In the genomic region with DNA sequence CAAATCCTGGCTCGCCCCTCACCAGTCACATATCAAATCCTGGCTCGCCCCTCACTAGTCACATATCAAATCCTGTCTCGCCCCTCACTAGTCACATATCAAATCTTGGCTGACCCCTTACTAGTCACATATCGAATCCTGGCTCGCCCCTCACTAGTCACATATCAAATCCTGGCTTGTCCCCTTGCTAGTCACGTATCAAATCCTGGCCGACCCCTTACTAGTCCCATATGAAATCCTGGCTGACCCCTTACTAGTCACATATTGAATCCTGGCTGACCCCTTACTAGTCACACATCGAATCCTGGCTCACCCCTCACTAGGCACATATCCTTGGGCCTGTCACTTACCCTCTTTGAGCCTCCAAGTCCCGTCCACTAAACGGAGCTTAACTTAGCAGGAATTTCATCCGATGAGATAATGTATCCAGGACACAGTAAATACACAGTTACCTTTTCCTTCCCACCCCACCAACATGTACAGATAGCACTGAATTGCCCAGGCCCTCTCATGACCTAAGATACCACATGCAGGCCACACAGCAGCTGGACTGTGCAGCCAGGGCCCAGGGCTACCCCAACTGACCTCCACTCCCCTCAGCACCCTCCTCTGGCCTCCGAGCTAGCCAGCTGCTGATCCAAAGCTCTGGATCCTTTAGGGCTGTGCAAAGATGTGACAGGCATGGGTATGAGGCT, we compare ENCODE assay signal across 26 cellular contexts.
DNase-seq lines count a peak whose midpoint lies in the region; ATAC-seq and TF ChIP-seq lines count a peak whose summit lies in the region.
"Had no signal": no experiment of that assay in that cellular context is flagged by ENCODE, and none has a peak within 500 bp of the region (broad histone marks: within the 10 kb centered on the region; RNA-seq: fewer than 3 reads in every experiment).

No MANE protein-coding gene starts in this region.

- no peak for TF ChIP-seq CTCF in AG04450 (IDR thresholded peaks at IDR 0.05; ENCODE audit: low read depth, low read length)
- no peak for TF ChIP-seq CTCF in psoas muscle (IDR thresholded peaks at IDR 0.05)

- WGBS in psoas muscle, 3 donors, result 67 to 78% (median 70%) methylated on average over 12 of the region's 12 CpGs

- H3K4me1 ChIP-seq in SJSA1 (replicated peaks), result peaks cover 29% of the 10 kb centered on the region
- H3K4me1 ChIP-seq in psoas muscle, result peaks cover 25% of the 10 kb centered on the region
- H3K4me1 ChIP-seq: colonic mucosa had no signal

- CTCF ChIA-PET in AG04450 (lab: Charles Lee), result no interaction called here

- DNase-seq in AG04450 (ENCODE audit: low read depth, low spot score) (no peak), SJSA1 (ENCODE audit: low read depth in 1 of 2, low spot score in 2 of 2) (peak in 1 of 2 experiments; percentile 32), left colon (no peak), psoas muscle (no peak), DMS 273 treated with DMSO at 0.1 percent for 48 hours (lab: John Stamatoyannopoulos, UW) (no peak), AG08395 (ENCODE audit: low spot score) (no peak)
- DNase-seq in activated CD4-positive, alpha-beta T cell treated with anti-CD3 and anti-CD28 coated beads for 48 hours, result no peak
- DNase-seq: activated CD8-positive, alpha-beta memory T cell treated with anti-CD3 and anti-CD28 coated beads for 24 hours; activated gamma-delta T cell; activated T-cell treated with anti-CD3 and anti-CD28 coated beads, Interleukin-2, amount 50 U/mL, for 1 hour; CD8-positive, alpha-beta memory T cell; colonic mucosa; effector memory CD8-positive, alpha-beta T cell; GF-D8; KG1; NCI-H1436 treated with DMSO at 0.1 percent for 48 hours; NCI-H2107; nucleus accumbens; PC-3; retina; stimulated activated naive CD8-positive, alpha-beta T cell treated with anti-CD3 and anti-CD28 coated beads, Interleukin-15, amount 100 ng/mL, for 72 hours had no signal

- intact Hi-C loops in left colon (cut with DNase I, micrococcal nuclease), result no loop called here
- intact Hi-C loops in psoas muscle (cut with DNase I), result no loop called here

- H3K36me3 ChIP-seq in SJSA1 (no peaks in the 10 kb centered on the region), psoas muscle (ENCODE audit: insufficient read depth in 1 of 2, low read depth in 1 of 2) (no peaks in the 10 kb centered on the region)
- H3K36me3 ChIP-seq: colonic mucosa, esophagus muscularis mucosa, gastroesophageal sphincter, tibial nerve had no signal

- POLR2A ChIA-PET in AG04450 (lab: Yijun Ruan, JAX), result interaction anchor here (0.7 kb wide), 1 partner anchor 60 kb away, joined by 4 read pairs; no protein-coding TSS in a partner anchor

- peak; percentile 16 for ATAC-seq in left colon
- ATAC-seq in psoas muscle, result peak; percentile 29 to 48 (median 42)
- ATAC-seq in GM21529 (IDR thresholded peaks at IDR 0.05; ENCODE audit: unreplicated experiment), result no peak
- ATAC-seq: effector memory CD8-positive, alpha-beta T cell; GM23338; PC-3; stimulated activated naive CD8-positive, alpha-beta T cell treated with anti-CD3 and anti-CD28 coated beads, Interleukin-15, amount 100 ng/mL, for 72 hours had no signal

- H3K27me3 ChIP-seq in AG04450 (ENCODE audit: control insufficient read depth, insufficient read depth, low read length) (no peaks in the 10 kb centered on the region), SJSA1 (replicated peaks) (no peaks in the 10 kb centered on the region), psoas muscle (ENCODE audit: insufficient read depth in 3 of 3, low read length in 2 of 3) (no peaks in the 10 kb centered on the region)
- H3K27me3 ChIP-seq: colonic mucosa, tibial nerve had no signal

- H3K4me3 ChIP-seq in AG04450 (ENCODE audit: low read depth, low read length) (no peak overlapping the region), SJSA1 (no peak overlapping the region), psoas muscle (no peak overlapping the region)
- H3K4me3 ChIP-seq: colonic mucosa, esophagus muscularis mucosa, gastroesophageal sphincter, GM23338, tibial nerve had no signal

- H3K27ac ChIP-seq in AG04450 (ENCODE audit: low read depth, low read length) (peak overlapping the region; percentile 52), SJSA1 (0 out of 2 replicates have a peak overlapping the region, but pooled peaks have one; percentile 15), psoas muscle (no peak overlapping the region)
- H3K27ac ChIP-seq: colonic mucosa, tibial nerve had no signal

- H3K9me3 ChIP-seq in AG04450 (ENCODE audit: control insufficient read depth, insufficient read depth, low read length), result peaks cover 16% of the 10 kb centered on the region
- H3K9me3 ChIP-seq in SJSA1 (replicated peaks), result no peaks in the 10 kb centered on the region
- H3K9me3 ChIP-seq in psoas muscle, result no peaks in the 10 kb centered on the region
- H3K9me3 ChIP-seq: colonic mucosa, esophagus muscularis mucosa, gastroesophageal sphincter had no signal
